ENCODE assay signal across 16 cellular contexts in the genomic region with DNA sequence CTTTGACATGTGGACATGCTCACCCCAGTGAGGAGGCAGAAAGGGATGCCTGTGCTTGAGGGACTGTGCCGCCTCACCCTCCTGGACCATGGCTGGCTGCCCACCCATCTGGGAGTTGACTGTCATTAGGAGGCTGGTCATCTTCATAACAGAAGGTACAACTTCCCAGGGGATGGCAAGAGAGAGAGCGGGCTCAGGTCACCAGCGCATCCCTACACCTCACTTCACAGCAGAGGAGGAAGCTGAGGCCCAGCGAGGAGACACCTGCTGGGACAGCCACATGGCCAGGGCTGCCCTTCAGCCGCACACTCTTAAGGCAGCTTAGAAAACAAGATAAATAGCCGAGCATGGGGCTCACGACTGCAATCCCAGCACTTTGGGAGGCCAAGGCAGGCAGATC. TPM values are rescaled to one million over a fixed set of nuclear protein-coding genes. Genes with fewer than 3 reads are reported as not detected.
A peak's percentile ranks its signal among the peaks of the same experiment; 100 is the strongest.
DNase-seq lines count a peak whose midpoint lies in the region; ATAC-seq and TF ChIP-seq lines count a peak whose summit lies in the region.
"Had no signal": no experiment of that assay in that cellular context is flagged by ENCODE, and none has a peak within 500 bp of the region (broad histone marks: within the 10 kb centered on the region; RNA-seq: fewer than 3 reads in every experiment).

No MANE protein-coding gene starts in this region.

- no peak overlapping the region for H4K91ac ChIP-seq in neuronal stem cell (ENCODE audit: low read depth, low read length, poor library complexity)

- H2AK5ac ChIP-seq in neuronal stem cell (ENCODE audit: low read depth, low read length) = no peak overlapping the region

- peak overlapping the region; percentile 77 for H3K14ac ChIP-seq in neuronal stem cell (ENCODE audit: low read length)

- H3K9me3 ChIP-seq in heart left ventricle = no peaks in the 10 kb centered on the region
- H3K9me3 ChIP-seq in neuronal stem cell (replicated peaks in 1 of 2; ENCODE audit: control insufficient read depth in 2 of 2, insufficient read depth in 1 of 2, low read depth in 1 of 2, low read length in 2 of 2) = peaks cover 0 to 2% of the 10 kb centered on the region in 2 donors
- H3K9me3 ChIP-seq in thyroid gland = no peaks in the 10 kb centered on the region
- no peaks in the 10 kb centered on the region for H3K9me3 ChIP-seq in SJCRH30 (replicated peaks)

- ATAC-seq in heart left ventricle = no peak
- ATAC-seq in Right ventricle myocardium inferior = no peak
- ATAC-seq in omental fat pad (ENCODE audit: low FRiP score) = no peak
- ATAC-seq: CD8-positive, alpha-beta T cell had no signal

- no peaks in the 10 kb centered on the region for H3K27me3 ChIP-seq in heart left ventricle
- no peaks in the 10 kb centered on the region for H3K27me3 ChIP-seq in neuronal stem cell (ENCODE audit: control insufficient read depth in 3 of 3, insufficient read depth in 3 of 3, low read depth in 1 of 3, low read length in 3 of 3)
- H3K27me3 ChIP-seq in thyroid gland = no peaks in the 10 kb centered on the region
- no peaks in the 10 kb centered on the region for H3K27me3 ChIP-seq in SJCRH30

- no peak overlapping the region for H3K4me3 ChIP-seq in heart left ventricle
- no peak overlapping the region for H3K4me3 ChIP-seq in neuronal stem cell (ENCODE audit: low read length in 2 of 2)
- H3K4me3 ChIP-seq in thyroid gland (replicated peaks in 1 of 3) = no peak overlapping the region
- H3K4me3 ChIP-seq in SJCRH30 = no peak overlapping the region

- H3K4me1 ChIP-seq in heart left ventricle (peaks cover 0 to 40% (median 10%) of the 10 kb centered on the region in 12 donors), neuronal stem cell (ENCODE audit: control insufficient read depth in 2 of 2, insufficient read depth in 1 of 2, low read depth in 1 of 2, low read length in 2 of 2) (peaks cover 3 to 6% of the 10 kb centered on the region in 2 donors), thyroid gland (peaks cover 0 to 18% of the 10 kb centered on the region in 2 donors), SJCRH30 (peaks cover 8% of the 10 kb centered on the region; the same call in 1 of the 2 replicates)

- DNase-seq in heart left ventricle = no peak
- no peak for DNase-seq in Right ventricle myocardium inferior (ENCODE audit: missing footprints)
- no peak for DNase-seq in neuronal stem cell (ENCODE audit: low spot score)
- DNase-seq in thyroid gland = no peak
- no peak for DNase-seq in SJCRH30
- DNase-seq in omental fat pad (ENCODE audit: low spot score) = no peak
- no peak for DNase-seq in UCSD-AML1 (lab: John Stamatoyannopoulos, UW; ENCODE audit: unreplicated experiment)
- DNase-seq: CD8-positive, alpha-beta T cell; COR-L47; DMS153; EL; GDM1; HCEC 1CT; HFFc6 had no signal

- H2BK120ac ChIP-seq in neuronal stem cell (ENCODE audit: low read depth, low read length) = no peak overlapping the region

- no peaks in the 10 kb centered on the region for H3K36me3 ChIP-seq in heart left ventricle
- H3K36me3 ChIP-seq in neuronal stem cell (replicated peaks in 1 of 2; ENCODE audit: control insufficient read depth in 2 of 2, insufficient read depth in 2 of 2, low read length in 2 of 2) = peaks cover 0 to 1% of the 10 kb centered on the region in 2 donors
- H3K36me3 ChIP-seq in thyroid gland = no peaks in the 10 kb centered on the region
- peaks cover 12% of the 10 kb centered on the region for H3K36me3 ChIP-seq in SJCRH30

- no peak for TF ChIP-seq CTCF in heart left ventricle (IDR thresholded peaks at IDR 0.05)
- no peak for TF ChIP-seq CTCF in thyroid gland (IDR thresholded peaks at IDR 0.05)
- TF ChIP-seq CTCF in omental fat pad (IDR thresholded peaks at IDR 0.05) = no peak

- intact Hi-C loops in heart left ventricle (cut with DNase I) = no loop called here
- intact Hi-C loops in Right ventricle myocardium inferior (cut with DNase I) = no loop called here
- intact Hi-C loops in thyroid gland (cut with DNase I) = no loop called here

- H2BK15ac ChIP-seq in neuronal stem cell (ENCODE audit: low read length) = no peak overlapping the region

- no peak overlapping the region for H2AFZ ChIP-seq in neuronal stem cell (ENCODE audit: low read length)

- H3K18ac ChIP-seq in neuronal stem cell (ENCODE audit: low read length) = peak overlapping the region; percentile 41

- TF ChIP-seq POLR2A in heart left ventricle (IDR thresholded peaks at IDR 0.05) (no peak), thyroid gland (IDR thresholded peaks at IDR 0.05) (no peak)

- H3K27ac ChIP-seq in heart left ventricle = peak overlapping the region in 8 of 12 donors; percentile 46 to 81 (median 61)
- H3K27ac ChIP-seq in cingulate gyrus (ENCODE audit: low read depth, low read length) = peak overlapping the region; percentile 41
- H3K27ac ChIP-seq in neuronal stem cell (replicated peaks; ENCODE audit: low read length) = no peak overlapping the region
- peak overlapping the region in 2 of 3 donors; percentile 28 to 36 for H3K27ac ChIP-seq in thyroid gland
- no peak overlapping the region for H3K27ac ChIP-seq in SJCRH30
- H3K27ac ChIP-seq: 22Rv1 had no signal

- H3K23ac ChIP-seq in neuronal stem cell (ENCODE audit: low read depth, low read length, poor library complexity) = no peak overlapping the region

- peak overlapping the region; percentile 25 for H3K9ac ChIP-seq in neuronal stem cell (ENCODE audit: low read depth, low read length, poor library complexity)

- H3K4me2 ChIP-seq in neuronal stem cell (ENCODE audit: insufficient read depth, low read length, poor library complexity, severe bottlenecking) = no peak overlapping the region

- H2BK12ac ChIP-seq in neuronal stem cell (ENCODE audit: low read length) = no peak overlapping the region

- H3K4ac ChIP-seq in neuronal stem cell (ENCODE audit: low read length) = no peak overlapping the region

- no peak overlapping the region for H2BK5ac ChIP-seq in neuronal stem cell (ENCODE audit: low read length)

- 95 to 100% (median 97%) methylated on average over 6 to 7 of the region's 7 CpGs for WGBS in heart left ventricle, 4 donors
- no CpG with 5 or more reads among the region's 7 CpGs for WGBS in neuronal stem cell (ENCODE audit: extremely low coverage in 2 of 2, insufficient read length in 2 of 2, insufficient replicate concordance in 1 of 2), 2 donors
- WGBS in thyroid gland, 2 donors = 88 to 99% methylated on average over 6 to 7 of the region's 7 CpGs

- no peaks in the 10 kb centered on the region for H3K79me1 ChIP-seq in neuronal stem cell (ENCODE audit: low read depth, low read length)

- H4K8ac ChIP-seq in neuronal stem cell (ENCODE audit: low read depth, low read length) = no peak overlapping the region

RNA-seq across cellular contexts. Expression of a gene that starts 59.4 kb away (rescaled TPM):
- total RNA-seq in heart left ventricle (10 to 100 TPM in 7 of 9 donors, 1 to 10 TPM in 2; 9.3 to 36.0 (median 17.5) TPM), Right ventricle myocardium inferior (26.7 TPM), thyroid gland (10 to 100 TPM; 17.5 to 38.7 (median 29.2) TPM), omental fat pad (100 to 1,000 TPM in 1 of 4 donors, 10 to 100 TPM in 3; 74.5 to 116 (median 95.1) TPM)
- polyA plus RNA-seq in heart left ventricle = 10 to 100 TPM; 10.9 to 14.4 TPM
- polyA plus RNA-seq in neuronal stem cell (2013, experiment 1 of 2) = 31.1 TPM
- polyA plus RNA-seq in neuronal stem cell (2013, experiment 2 of 2) = 29.1 TPM
- total RNA-seq in SJCRH30 (2014; rRNA removed; shearing (Covaris generic)) = 73.2 and 73.9 TPM in 2 replicates

Comparison
In these comparisons a context has a peak if more than half of its experiments do, and no peak if none do; other contexts are left out.
1. H3K27ac ChIP-seq: peak in heart left ventricle (8 of 12), cingulate gyrus (single experiment) and thyroid gland (2 of 3); none in neuronal stem cell (single experiment) and SJCRH30 (single experiment).